2 cellular contexts compared by ENCODE assay signal in the genomic region with DNA sequence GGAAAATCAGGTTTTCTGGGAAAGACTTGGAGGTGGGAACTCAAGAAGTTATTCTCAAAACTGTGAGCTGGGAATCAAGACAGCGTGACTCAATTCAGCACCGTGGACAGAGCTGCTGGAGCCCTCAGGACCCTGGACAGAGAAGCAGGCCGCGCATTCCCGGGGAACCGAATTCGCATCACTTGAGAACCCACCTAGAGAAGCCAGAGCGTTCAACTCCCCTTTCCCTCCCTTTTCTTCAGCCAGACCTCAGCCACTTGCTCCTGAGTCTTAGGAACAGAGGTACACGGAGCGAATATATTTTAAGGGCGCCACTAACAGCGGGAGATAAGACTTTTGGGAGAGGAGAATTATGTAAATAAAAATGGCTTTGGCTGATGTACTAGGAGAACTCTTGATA.
TF ChIP-seq lines count a peak whose summit lies in the region.

No MANE protein-coding gene starts in this region.

TF ChIP-seq in GM23338, 12 proteins besides CTCF, POLR2A, EP300 and RAD21 (continued from another document):
- TF ChIP-seq, protein P1, sequence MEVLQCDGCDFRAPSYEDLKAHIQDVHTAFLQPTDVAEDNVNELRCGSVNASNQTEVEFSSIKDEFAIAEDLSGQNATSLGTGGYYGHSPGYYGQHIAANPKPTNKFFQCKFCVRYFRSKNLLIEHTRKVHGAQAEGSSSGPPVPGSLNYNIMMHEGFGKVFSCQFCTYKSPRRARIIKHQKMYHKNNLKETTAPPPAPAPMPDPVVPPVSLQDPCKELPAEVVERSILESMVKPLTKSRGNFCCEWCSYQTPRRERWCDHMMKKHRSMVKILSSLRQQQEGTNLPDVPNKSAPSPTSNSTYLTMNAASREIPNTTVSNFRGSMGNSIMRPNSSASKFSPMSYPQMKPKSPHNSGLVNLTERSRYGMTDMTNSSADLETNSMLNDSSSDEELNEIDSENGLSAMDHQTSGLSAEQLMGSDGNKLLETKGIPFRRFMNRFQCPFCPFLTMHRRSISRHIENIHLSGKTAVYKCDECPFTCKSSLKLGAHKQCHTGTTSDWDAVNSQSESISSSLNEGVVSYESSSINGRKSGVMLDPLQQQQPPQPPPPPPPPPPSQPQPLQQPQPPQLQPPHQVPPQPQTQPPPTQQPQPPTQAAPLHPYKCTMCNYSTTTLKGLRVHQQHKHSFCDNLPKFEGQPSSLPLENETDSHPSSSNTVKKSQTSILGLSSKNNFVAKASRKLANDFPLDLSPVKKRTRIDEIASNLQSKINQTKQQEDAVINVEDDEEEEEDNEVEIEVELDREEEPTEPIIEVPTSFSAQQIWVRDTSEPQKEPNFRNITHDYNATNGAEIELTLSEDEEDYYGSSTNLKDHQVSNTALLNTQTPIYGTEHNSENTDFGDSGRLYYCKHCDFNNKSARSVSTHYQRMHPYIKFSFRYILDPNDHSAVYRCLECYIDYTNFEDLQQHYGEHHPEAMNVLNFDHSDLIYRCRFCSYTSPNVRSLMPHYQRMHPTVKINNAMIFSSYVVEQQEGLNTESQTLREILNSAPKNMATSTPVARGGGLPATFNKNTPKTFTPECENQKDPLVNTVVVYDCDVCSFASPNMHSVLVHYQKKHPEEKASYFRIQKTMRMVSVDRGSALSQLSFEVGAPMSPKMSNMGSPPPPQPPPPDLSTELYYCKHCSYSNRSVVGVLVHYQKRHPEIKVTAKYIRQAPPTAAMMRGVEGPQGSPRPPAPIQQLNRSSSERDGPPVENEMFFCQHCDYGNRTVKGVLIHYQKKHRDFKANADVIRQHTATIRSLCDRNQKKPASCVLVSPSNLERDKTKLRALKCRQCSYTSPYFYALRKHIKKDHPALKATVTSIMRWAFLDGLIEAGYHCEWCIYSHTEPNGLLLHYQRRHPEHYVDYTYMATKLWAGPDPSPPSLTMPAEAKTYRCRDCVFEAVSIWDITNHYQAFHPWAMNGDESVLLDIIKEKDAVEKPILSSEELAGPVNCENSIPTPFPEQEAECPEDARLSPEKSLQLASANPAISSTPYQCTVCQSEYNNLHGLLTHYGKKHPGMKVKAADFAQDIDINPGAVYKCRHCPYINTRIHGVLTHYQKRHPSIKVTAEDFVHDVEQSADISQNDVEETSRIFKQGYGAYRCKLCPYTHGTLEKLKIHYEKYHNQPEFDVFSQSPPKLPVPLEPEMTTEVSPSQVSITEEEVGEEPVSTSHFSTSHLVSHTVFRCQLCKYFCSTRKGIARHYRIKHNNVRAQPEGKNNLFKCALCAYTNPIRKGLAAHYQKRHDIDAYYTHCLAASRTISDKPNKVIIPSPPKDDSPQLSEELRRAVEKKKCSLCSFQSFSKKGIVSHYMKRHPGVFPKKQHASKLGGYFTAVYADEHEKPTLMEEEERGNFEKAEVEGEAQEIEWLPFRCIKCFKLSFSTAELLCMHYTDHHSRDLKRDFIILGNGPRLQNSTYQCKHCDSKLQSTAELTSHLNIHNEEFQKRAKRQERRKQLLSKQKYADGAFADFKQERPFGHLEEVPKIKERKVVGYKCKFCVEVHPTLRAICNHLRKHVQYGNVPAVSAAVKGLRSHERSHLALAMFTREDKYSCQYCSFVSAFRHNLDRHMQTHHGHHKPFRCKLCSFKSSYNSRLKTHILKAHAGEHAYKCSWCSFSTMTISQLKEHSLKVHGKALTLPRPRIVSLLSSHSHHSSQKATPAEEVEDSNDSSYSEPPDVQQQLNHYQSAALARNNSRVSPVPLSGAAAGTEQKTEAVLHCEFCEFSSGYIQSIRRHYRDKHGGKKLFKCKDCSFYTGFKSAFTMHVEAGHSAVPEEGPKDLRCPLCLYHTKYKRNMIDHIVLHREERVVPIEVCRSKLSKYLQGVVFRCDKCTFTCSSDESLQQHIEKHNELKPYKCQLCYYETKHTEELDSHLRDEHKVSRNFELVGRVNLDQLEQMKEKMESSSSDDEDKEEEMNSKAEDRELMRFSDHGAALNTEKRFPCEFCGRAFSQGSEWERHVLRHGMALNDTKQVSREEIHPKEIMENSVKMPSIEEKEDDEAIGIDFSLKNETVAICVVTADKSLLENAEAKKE (CRISPR knock-in tag; IDR thresholded peaks at IDR 0.05) = peak; percentile 16; the same call in 1 of the 2 replicates
- TF ChIP-seq EZH2 (IDR thresholded peaks at IDR 0.05; ENCODE audit: low read depth, unreplicated experiment) (no peak), NANOG (IDR thresholded peaks at IDR 0.05; ENCODE audit: borderline replicate concordance) (no peak), JUNB (IDR thresholded peaks at IDR 0.05; ENCODE audit: unreplicated experiment) (no peak)
- TF ChIP-seq, protein P2, sequence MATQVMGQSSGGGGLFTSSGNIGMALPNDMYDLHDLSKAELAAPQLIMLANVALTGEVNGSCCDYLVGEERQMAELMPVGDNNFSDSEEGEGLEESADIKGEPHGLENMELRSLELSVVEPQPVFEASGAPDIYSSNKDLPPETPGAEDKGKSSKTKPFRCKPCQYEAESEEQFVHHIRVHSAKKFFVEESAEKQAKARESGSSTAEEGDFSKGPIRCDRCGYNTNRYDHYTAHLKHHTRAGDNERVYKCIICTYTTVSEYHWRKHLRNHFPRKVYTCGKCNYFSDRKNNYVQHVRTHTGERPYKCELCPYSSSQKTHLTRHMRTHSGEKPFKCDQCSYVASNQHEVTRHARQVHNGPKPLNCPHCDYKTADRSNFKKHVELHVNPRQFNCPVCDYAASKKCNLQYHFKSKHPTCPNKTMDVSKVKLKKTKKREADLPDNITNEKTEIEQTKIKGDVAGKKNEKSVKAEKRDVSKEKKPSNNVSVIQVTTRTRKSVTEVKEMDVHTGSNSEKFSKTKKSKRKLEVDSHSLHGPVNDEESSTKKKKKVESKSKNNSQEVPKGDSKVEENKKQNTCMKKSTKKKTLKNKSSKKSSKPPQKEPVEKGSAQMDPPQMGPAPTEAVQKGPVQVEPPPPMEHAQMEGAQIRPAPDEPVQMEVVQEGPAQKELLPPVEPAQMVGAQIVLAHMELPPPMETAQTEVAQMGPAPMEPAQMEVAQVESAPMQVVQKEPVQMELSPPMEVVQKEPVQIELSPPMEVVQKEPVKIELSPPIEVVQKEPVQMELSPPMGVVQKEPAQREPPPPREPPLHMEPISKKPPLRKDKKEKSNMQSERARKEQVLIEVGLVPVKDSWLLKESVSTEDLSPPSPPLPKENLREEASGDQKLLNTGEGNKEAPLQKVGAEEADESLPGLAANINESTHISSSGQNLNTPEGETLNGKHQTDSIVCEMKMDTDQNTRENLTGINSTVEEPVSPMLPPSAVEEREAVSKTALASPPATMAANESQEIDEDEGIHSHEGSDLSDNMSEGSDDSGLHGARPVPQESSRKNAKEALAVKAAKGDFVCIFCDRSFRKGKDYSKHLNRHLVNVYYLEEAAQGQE (IDR thresholded peaks at IDR 0.05; ENCODE audit: unreplicated experiment) = peak; percentile 100

TF ChIP-seq in SK-N-SH treated with all-trans-retinoic acid at 6 μM for 48 hours, 23 proteins besides CTCF, POLR2A, EP300 and RAD21 (continued from another document):
- TF ChIP-seq, protein P3, sequence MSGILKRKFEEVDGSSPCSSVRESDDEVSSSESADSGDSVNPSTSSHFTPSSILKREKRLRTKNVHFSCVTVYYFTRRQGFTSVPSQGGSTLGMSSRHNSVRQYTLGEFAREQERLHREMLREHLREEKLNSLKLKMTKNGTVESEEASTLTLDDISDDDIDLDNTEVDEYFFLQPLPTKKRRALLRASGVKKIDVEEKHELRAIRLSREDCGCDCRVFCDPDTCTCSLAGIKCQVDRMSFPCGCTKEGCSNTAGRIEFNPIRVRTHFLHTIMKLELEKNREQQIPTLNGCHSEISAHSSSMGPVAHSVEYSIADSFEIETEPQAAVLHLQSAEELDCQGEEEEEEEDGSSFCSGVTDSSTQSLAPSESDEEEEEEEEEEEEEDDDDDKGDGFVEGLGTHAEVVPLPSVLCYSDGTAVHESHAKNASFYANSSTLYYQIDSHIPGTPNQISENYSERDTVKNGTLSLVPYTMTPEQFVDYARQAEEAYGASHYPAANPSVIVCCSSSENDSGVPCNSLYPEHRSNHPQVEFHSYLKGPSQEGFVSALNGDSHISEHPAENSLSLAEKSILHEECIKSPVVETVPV (CRISPR knock-in tag; IDR thresholded peaks at IDR 0.05) = no peak
- TF ChIP-seq, protein P4, sequence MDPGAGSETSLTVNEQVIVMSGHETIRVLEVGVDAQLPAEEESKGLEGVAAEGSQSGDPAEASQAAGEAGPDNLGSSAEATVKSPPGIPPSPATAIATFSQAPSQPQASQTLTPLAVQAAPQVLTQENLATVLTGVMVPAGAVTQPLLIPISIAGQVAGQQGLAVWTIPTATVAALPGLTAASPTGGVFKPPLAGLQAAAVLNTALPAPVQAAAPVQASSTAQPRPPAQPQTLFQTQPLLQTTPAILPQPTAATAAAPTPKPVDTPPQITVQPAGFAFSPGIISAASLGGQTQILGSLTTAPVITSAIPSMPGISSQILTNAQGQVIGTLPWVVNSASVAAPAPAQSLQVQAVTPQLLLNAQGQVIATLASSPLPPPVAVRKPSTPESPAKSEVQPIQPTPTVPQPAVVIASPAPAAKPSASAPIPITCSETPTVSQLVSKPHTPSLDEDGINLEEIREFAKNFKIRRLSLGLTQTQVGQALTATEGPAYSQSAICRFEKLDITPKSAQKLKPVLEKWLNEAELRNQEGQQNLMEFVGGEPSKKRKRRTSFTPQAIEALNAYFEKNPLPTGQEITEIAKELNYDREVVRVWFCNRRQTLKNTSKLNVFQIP (CRISPR knock-in tag; IDR thresholded peaks at IDR 0.05; ENCODE audit: borderline replicate concordance, low read depth) = no peak
- TF ChIP-seq SNAI2 (CRISPR knock-in tag; IDR thresholded peaks at IDR 0.05) (peak; percentile 98), PPARA (CRISPR knock-in tag; IDR thresholded peaks at IDR 0.05; ENCODE audit: borderline replicate concordance) (peak; percentile 62; the same call in 1 of the 2 replicates), TCF4 (CRISPR knock-in tag; IDR thresholded peaks at IDR 0.05; ENCODE audit: borderline replicate concordance) (no peak), GLIS3 (CRISPR knock-in tag; IDR thresholded peaks at IDR 0.05) (no peak), TOX (CRISPR knock-in tag; IDR thresholded peaks at IDR 0.05; ENCODE audit: borderline replicate concordance) (0 out of 2 replicates have a peak, but pooled peaks have one; percentile 25), ZNF565 (CRISPR knock-in tag; conservative IDR thresholded peaks at IDR 0.05; ENCODE audit: low read depth) (no peak), CSDC2 (CRISPR knock-in tag; IDR thresholded peaks at IDR 0.05) (peak; percentile 97), RARB (CRISPR knock-in tag; IDR thresholded peaks at IDR 0.05) (no peak), ZFP30 (CRISPR knock-in tag; IDR thresholded peaks at IDR 0.05) (peak; percentile 57), ESRRG (CRISPR knock-in tag; IDR thresholded peaks at IDR 0.05) (no peak), ZFP3 (CRISPR knock-in tag; IDR thresholded peaks at IDR 0.05) (peak; percentile 88)
- TF ChIP-seq, protein P5, sequence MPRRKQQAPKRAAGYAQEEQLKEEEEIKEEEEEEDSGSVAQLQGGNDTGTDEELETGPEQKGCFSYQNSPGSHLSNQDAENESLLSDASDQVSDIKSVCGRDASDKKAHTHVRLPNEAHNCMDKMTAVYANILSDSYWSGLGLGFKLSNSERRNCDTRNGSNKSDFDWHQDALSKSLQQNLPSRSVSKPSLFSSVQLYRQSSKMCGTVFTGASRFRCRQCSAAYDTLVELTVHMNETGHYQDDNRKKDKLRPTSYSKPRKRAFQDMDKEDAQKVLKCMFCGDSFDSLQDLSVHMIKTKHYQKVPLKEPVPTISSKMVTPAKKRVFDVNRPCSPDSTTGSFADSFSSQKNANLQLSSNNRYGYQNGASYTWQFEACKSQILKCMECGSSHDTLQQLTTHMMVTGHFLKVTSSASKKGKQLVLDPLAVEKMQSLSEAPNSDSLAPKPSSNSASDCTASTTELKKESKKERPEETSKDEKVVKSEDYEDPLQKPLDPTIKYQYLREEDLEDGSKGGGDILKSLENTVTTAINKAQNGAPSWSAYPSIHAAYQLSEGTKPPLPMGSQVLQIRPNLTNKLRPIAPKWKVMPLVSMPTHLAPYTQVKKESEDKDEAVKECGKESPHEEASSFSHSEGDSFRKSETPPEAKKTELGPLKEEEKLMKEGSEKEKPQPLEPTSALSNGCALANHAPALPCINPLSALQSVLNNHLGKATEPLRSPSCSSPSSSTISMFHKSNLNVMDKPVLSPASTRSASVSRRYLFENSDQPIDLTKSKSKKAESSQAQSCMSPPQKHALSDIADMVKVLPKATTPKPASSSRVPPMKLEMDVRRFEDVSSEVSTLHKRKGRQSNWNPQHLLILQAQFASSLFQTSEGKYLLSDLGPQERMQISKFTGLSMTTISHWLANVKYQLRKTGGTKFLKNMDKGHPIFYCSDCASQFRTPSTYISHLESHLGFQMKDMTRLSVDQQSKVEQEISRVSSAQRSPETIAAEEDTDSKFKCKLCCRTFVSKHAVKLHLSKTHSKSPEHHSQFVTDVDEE (CRISPR knock-in tag; IDR thresholded peaks at IDR 0.05) = peak; percentile 89
